In the genomic region with DNA sequence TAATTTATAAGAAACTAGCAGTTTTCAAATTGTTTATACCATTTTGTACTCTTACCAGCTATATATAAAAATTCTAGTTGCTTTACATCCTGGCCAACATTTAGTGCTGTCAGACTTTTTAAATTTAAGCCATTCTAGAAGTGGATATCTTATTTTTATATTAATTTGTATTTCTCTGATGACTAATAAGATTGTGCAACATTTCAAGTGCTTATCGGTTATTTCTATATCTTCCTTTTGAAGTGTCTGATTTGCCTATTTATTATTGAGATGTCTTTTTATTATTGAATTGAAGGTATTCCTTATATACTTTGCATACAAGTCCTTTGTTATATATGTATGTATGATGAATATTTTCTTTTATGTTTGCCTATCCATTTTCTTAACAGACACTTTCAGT, we compare ENCODE assay signal across 6 cellular contexts.
"Had no signal": no experiment of that assay in that cellular context is flagged by ENCODE, and none has a peak within 500 bp of the region (broad histone marks: within the 10 kb centered on the region; RNA-seq: fewer than 3 reads in every experiment).

No MANE protein-coding gene starts in this region.

- DNase-seq: KBM-7, KG1 had no signal

- H3K9ac ChIP-seq: KMS-11 had no signal

- H3K4me3 ChIP-seq: K562 had no signal

- H3K4me2 ChIP-seq: KMS-11 had no signal

- ATAC-seq: HepG2, K562 had no signal

- H3K27ac ChIP-seq: HL-60, KMS-11 had no signal
